1 cellular context compared by ENCODE assay signal in the genomic region with DNA sequence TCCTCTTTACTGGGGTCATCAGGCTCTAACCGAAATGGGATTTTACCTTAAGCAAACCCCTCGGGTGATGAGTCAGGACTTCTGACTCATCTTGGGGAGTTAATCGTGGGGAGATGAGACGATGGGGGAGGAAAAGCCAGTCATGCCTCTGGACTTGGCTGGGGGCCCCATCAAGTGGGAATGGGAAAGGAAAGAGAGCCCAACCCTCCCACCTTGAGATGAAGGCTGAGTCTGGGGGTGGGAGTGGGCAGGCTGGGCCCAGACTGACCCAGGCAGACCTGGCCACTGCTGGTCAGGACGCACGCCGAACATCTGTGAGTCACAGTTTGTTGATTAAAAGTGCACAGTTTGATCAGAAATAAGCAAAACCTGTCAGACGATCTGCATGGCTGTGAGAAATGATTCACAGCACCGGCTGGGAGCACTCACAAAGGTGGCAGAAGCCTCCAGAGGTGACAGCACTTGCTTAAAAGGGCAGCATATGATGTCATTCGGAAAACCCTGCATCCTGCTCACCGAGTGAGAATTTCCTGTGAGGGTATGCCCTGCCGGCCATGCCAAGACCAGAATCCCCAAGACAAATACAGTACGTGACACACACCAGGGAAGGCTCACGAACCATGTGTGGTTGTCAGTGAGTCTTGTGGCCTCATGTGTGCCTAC.
TF ChIP-seq lines count a peak whose summit lies in the region.

No MANE protein-coding gene starts in this region.

TF ChIP-seq in K562, 482 proteins besides CTCF, POLR2A, EP300 and RAD21 (continued from another document and continues in another):
- TF ChIP-seq, protein P1, sequence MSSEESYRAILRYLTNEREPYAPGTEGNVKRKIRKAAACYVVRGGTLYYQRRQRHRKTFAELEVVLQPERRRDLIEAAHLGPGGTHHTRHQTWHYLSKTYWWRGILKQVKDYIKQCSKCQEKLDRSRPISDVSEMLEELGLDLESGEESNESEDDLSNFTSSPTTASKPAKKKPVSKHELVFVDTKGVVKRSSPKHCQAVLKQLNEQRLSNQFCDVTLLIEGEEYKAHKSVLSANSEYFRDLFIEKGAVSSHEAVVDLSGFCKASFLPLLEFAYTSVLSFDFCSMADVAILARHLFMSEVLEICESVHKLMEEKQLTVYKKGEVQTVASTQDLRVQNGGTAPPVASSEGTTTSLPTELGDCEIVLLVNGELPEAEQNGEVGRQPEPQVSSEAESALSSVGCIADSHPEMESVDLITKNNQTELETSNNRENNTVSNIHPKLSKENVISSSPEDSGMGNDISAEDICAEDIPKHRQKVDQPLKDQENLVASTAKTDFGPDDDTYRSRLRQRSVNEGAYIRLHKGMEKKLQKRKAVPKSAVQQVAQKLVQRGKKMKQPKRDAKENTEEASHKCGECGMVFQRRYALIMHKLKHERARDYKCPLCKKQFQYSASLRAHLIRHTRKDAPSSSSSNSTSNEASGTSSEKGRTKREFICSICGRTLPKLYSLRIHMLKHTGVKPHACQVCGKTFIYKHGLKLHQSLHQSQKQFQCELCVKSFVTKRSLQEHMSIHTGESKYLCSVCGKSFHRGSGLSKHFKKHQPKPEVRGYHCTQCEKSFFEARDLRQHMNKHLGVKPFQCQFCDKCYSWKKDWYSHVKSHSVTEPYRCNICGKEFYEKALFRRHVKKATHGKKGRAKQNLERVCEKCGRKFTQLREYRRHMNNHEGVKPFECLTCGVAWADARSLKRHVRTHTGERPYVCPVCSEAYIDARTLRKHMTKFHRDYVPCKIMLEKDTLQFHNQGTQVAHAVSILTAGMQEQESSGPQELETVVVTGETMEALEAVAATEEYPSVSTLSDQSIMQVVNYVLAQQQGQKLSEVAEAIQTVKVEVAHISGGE (CRISPR knock-in tag; IDR thresholded peaks at IDR 0.05), result no peak
- TF ChIP-seq ZNF431 (CRISPR knock-in tag; IDR thresholded peaks at IDR 0.05), result no peak
- TF ChIP-seq, protein P2, sequence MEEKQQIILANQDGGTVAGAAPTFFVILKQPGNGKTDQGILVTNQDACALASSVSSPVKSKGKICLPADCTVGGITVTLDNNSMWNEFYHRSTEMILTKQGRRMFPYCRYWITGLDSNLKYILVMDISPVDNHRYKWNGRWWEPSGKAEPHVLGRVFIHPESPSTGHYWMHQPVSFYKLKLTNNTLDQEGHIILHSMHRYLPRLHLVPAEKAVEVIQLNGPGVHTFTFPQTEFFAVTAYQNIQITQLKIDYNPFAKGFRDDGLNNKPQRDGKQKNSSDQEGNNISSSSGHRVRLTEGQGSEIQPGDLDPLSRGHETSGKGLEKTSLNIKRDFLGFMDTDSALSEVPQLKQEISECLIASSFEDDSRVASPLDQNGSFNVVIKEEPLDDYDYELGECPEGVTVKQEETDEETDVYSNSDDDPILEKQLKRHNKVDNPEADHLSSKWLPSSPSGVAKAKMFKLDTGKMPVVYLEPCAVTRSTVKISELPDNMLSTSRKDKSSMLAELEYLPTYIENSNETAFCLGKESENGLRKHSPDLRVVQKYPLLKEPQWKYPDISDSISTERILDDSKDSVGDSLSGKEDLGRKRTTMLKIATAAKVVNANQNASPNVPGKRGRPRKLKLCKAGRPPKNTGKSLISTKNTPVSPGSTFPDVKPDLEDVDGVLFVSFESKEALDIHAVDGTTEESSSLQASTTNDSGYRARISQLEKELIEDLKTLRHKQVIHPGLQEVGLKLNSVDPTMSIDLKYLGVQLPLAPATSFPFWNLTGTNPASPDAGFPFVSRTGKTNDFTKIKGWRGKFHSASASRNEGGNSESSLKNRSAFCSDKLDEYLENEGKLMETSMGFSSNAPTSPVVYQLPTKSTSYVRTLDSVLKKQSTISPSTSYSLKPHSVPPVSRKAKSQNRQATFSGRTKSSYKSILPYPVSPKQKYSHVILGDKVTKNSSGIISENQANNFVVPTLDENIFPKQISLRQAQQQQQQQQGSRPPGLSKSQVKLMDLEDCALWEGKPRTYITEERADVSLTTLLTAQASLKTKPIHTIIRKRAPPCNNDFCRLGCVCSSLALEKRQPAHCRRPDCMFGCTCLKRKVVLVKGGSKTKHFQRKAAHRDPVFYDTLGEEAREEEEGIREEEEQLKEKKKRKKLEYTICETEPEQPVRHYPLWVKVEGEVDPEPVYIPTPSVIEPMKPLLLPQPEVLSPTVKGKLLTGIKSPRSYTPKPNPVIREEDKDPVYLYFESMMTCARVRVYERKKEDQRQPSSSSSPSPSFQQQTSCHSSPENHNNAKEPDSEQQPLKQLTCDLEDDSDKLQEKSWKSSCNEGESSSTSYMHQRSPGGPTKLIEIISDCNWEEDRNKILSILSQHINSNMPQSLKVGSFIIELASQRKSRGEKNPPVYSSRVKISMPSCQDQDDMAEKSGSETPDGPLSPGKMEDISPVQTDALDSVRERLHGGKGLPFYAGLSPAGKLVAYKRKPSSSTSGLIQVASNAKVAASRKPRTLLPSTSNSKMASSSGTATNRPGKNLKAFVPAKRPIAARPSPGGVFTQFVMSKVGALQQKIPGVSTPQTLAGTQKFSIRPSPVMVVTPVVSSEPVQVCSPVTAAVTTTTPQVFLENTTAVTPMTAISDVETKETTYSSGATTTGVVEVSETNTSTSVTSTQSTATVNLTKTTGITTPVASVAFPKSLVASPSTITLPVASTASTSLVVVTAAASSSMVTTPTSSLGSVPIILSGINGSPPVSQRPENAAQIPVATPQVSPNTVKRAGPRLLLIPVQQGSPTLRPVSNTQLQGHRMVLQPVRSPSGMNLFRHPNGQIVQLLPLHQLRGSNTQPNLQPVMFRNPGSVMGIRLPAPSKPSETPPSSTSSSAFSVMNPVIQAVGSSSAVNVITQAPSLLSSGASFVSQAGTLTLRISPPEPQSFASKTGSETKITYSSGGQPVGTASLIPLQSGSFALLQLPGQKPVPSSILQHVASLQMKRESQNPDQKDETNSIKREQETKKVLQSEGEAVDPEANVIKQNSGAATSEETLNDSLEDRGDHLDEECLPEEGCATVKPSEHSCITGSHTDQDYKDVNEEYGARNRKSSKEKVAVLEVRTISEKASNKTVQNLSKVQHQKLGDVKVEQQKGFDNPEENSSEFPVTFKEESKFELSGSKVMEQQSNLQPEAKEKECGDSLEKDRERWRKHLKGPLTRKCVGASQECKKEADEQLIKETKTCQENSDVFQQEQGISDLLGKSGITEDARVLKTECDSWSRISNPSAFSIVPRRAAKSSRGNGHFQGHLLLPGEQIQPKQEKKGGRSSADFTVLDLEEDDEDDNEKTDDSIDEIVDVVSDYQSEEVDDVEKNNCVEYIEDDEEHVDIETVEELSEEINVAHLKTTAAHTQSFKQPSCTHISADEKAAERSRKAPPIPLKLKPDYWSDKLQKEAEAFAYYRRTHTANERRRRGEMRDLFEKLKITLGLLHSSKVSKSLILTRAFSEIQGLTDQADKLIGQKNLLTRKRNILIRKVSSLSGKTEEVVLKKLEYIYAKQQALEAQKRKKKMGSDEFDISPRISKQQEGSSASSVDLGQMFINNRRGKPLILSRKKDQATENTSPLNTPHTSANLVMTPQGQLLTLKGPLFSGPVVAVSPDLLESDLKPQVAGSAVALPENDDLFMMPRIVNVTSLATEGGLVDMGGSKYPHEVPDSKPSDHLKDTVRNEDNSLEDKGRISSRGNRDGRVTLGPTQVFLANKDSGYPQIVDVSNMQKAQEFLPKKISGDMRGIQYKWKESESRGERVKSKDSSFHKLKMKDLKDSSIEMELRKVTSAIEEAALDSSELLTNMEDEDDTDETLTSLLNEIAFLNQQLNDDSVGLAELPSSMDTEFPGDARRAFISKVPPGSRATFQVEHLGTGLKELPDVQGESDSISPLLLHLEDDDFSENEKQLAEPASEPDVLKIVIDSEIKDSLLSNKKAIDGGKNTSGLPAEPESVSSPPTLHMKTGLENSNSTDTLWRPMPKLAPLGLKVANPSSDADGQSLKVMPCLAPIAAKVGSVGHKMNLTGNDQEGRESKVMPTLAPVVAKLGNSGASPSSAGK (IDR thresholded peaks at IDR 0.05), result no peak
- no peak for TF ChIP-seq HCFC1 (IDR thresholded peaks at IDR 0.05; ENCODE audit: low read depth, low read length)
- no peak for TF ChIP-seq MCM7 (IDR thresholded peaks at IDR 0.05)
- peak; percentile 96 for TF ChIP-seq JUN (IDR thresholded peaks at IDR 0.05; ENCODE audit: borderline replicate concordance, low read depth, low read length)
- no peak for TF ChIP-seq JUN (CRISPR knock-in tag; IDR thresholded peaks at IDR 0.05; ENCODE audit: borderline replicate concordance)
- TF ChIP-seq RCOR1 (IDR thresholded peaks at IDR 0.05; ENCODE audit: borderline replicate concordance in 1 of 2, low read depth in 2 of 2, low read length in 2 of 2), result peak in 1 of 2 experiments; percentile 73; a peak in 1 of 4 replicates
- no peak for TF ChIP-seq ZNF57 (CRISPR knock-in tag; IDR thresholded peaks at IDR 0.05)
- no peak for TF ChIP-seq NR2C2 (CRISPR knock-in tag; IDR thresholded peaks at IDR 0.05)
- peak; percentile 16; the same call in 1 of the 2 replicates for TF ChIP-seq NR2C2 (tag; IDR thresholded peaks at IDR 0.05)
- TF ChIP-seq SAP30 (IDR thresholded peaks at IDR 0.05; ENCODE audit: borderline replicate concordance, insufficient read depth, low read depth, low read length, poor library complexity, severe bottlenecking), result no peak
- TF ChIP-seq, protein P3, sequence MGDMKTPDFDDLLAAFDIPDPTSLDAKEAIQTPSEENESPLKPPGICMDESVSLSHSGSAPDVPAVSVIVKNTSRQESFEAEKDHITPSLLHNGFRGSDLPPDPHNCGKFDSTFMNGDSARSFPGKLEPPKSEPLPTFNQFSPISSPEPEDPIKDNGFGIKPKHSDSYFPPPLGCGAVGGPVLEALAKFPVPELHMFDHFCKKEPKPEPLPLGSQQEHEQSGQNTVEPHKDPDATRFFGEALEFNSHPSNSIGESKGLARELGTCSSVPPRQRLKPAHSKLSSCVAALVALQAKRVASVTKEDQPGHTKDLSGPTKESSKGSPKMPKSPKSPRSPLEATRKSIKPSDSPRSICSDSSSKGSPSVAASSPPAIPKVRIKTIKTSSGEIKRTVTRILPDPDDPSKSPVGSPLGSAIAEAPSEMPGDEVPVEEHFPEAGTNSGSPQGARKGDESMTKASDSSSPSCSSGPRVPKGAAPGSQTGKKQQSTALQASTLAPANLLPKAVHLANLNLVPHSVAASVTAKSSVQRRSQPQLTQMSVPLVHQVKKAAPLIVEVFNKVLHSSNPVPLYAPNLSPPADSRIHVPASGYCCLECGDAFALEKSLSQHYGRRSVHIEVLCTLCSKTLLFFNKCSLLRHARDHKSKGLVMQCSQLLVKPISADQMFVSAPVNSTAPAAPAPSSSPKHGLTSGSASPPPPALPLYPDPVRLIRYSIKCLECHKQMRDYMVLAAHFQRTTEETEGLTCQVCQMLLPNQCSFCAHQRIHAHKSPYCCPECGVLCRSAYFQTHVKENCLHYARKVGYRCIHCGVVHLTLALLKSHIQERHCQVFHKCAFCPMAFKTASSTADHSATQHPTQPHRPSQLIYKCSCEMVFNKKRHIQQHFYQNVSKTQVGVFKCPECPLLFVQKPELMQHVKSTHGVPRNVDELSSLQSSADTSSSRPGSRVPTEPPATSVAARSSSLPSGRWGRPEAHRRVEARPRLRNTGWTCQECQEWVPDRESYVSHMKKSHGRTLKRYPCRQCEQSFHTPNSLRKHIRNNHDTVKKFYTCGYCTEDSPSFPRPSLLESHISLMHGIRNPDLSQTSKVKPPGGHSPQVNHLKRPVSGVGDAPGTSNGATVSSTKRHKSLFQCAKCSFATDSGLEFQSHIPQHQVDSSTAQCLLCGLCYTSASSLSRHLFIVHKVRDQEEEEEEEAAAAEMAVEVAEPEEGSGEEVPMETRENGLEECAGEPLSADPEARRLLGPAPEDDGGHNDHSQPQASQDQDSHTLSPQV (IDR thresholded peaks at IDR 0.05), result peak; percentile 65; the same call in 1 of the 2 replicates
- TF ChIP-seq HSF4 (CRISPR knock-in tag; IDR thresholded peaks at IDR 0.05; ENCODE audit: borderline replicate concordance), result no peak
- TF ChIP-seq ZNF589 (CRISPR knock-in tag; IDR thresholded peaks at IDR 0.05; ENCODE audit: low read depth), result 0 out of 2 replicates have a peak, but pooled peaks have one; percentile 57
- TF ChIP-seq, protein P4, sequence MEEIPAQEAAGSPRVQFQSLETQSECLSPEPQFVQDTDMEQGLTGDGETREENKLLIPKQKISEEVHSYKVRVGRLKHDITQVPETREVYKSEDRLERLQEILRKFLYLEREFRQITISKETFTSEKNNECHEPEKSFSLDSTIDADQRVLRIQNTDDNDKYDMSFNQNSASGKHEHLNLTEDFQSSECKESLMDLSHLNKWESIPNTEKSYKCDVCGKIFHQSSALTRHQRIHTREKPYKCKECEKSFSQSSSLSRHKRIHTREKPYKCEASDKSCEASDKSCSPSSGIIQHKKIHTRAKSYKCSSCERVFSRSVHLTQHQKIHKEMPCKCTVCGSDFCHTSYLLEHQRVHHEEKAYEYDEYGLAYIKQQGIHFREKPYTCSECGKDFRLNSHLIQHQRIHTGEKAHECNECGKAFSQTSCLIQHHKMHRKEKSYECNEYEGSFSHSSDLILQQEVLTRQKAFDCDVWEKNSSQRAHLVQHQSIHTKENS (CRISPR knock-in tag; IDR thresholded peaks at IDR 0.05), result no peak
- TF ChIP-seq, protein P5, sequence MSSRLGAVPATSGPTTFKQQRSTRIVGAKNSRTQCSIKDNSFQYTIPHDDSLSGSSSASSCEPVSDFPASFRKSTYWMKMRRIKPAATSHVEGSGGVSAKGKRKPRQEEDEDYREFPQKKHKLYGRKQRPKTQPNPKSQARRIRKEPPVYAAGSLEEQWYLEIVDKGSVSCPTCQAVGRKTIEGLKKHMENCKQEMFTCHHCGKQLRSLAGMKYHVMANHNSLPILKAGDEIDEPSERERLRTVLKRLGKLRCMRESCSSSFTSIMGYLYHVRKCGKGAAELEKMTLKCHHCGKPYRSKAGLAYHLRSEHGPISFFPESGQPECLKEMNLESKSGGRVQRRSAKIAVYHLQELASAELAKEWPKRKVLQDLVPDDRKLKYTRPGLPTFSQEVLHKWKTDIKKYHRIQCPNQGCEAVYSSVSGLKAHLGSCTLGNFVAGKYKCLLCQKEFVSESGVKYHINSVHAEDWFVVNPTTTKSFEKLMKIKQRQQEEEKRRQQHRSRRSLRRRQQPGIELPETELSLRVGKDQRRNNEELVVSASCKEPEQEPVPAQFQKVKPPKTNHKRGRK (tag; IDR thresholded peaks at IDR 0.05), result no peak
- no peak for TF ChIP-seq BCL6 (CRISPR knock-in tag; IDR thresholded peaks at IDR 0.05)
- TF ChIP-seq PHF21A (IDR thresholded peaks at IDR 0.05; ENCODE audit: borderline replicate concordance, low read depth), result no peak
- TF ChIP-seq, protein P6, sequence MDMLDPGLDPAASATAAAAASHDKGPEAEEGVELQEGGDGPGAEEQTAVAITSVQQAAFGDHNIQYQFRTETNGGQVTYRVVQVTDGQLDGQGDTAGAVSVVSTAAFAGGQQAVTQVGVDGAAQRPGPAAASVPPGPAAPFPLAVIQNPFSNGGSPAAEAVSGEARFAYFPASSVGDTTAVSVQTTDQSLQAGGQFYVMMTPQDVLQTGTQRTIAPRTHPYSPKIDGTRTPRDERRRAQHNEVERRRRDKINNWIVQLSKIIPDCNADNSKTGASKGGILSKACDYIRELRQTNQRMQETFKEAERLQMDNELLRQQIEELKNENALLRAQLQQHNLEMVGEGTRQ (CRISPR knock-in tag; IDR thresholded peaks at IDR 0.05), result no peak
- no peak for TF ChIP-seq CEBPG (CRISPR knock-in tag; IDR thresholded peaks at IDR 0.05)
- TF ChIP-seq CEBPG (tag; conservative IDR thresholded peaks at IDR 0.05 in 1 of 2, IDR thresholded peaks at IDR 0.05 in 1 of 2), result no peak
- TF ChIP-seq SMARCC2 (IDR thresholded peaks at IDR 0.05; ENCODE audit: low read depth), result peak; percentile 92
- TF ChIP-seq, protein P7, sequence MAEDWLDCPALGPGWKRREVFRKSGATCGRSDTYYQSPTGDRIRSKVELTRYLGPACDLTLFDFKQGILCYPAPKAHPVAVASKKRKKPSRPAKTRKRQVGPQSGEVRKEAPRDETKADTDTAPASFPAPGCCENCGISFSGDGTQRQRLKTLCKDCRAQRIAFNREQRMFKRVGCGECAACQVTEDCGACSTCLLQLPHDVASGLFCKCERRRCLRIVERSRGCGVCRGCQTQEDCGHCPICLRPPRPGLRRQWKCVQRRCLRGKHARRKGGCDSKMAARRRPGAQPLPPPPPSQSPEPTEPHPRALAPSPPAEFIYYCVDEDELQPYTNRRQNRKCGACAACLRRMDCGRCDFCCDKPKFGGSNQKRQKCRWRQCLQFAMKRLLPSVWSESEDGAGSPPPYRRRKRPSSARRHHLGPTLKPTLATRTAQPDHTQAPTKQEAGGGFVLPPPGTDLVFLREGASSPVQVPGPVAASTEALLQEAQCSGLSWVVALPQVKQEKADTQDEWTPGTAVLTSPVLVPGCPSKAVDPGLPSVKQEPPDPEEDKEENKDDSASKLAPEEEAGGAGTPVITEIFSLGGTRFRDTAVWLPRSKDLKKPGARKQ (CRISPR knock-in tag; IDR thresholded peaks at IDR 0.05), result no peak
- no peak for TF ChIP-seq KAT8 (IDR thresholded peaks at IDR 0.05; ENCODE audit: low read depth)
